ENCODE assay signal across 10 cellular contexts in genomic region chr2:46939596-46940359, GRCh38. TPM values are rescaled to one million over a fixed set of nuclear protein-coding genes. Genes with fewer than 3 reads are reported as not detected.
A peak's percentile ranks its signal among the peaks of the same experiment; 100 is the strongest.
DNase-seq lines count a peak whose midpoint lies in the region; ATAC-seq and TF ChIP-seq lines count a peak whose summit lies in the region.
"Had no signal": no experiment of that assay in that cellular context is flagged by ENCODE, and none has a peak within 500 bp of the region (broad histone marks: within the 10 kb centered on the region; RNA-seq: fewer than 3 reads in every experiment).

No MANE protein-coding gene starts in this region.

- peak overlapping the region; percentile 57 for H3K4me3 Mint-ChIP-seq in endodermal cell
- peak overlapping the region; percentile 81 for H3K4me3 Mint-ChIP-seq in progenitor cell of endocrine pancreas (ENCODE audit: low read depth)

- DNase-seq in EL (peak; percentile 28), OCI-LY7 (ENCODE audit: low spot score) (no peak), endodermal cell (no peak), progenitor cell of endocrine pancreas (ENCODE audit: low spot score, unreplicated experiment) (no peak), cerebellum (ENCODE audit: low spot score) (no peak), iPS-NIHi11 (ENCODE audit: low spot score) (no peak)
- DNase-seq in stimulated activated CD4-positive, alpha-beta T cell treated with anti-CD3 and anti-CD28 coated beads, Interleukin-15, amount 100 ng/mL, for 24 hours, result no peak
- DNase-seq: midbrain had no signal

- H3K36me3 ChIP-seq in OCI-LY7 (ENCODE audit: insufficient read depth, low read length), result peaks cover 15% of the 10 kb centered on the region
- no peaks in the 10 kb centered on the region for H3K36me3 ChIP-seq in endodermal cell (ENCODE audit: control insufficient read depth, insufficient read depth, low read length)

- H3K27ac Mint-ChIP-seq in endodermal cell, result peak overlapping the region; percentile 45
- no peak overlapping the region for H3K27ac Mint-ChIP-seq in progenitor cell of endocrine pancreas

- CTCF ChIA-PET in OCI-LY7 (lab: Charles Lee; ENCODE audit: unreplicated experiment), result no interaction called here

- H3K9me3 Mint-ChIP-seq in endodermal cell, result no peaks in the 10 kb centered on the region
- H3K9me3 Mint-ChIP-seq in progenitor cell of endocrine pancreas (ENCODE audit: low read depth), result no peaks in the 10 kb centered on the region

- H4K20me1 ChIP-seq in OCI-LY7 (ENCODE audit: insufficient read depth, low read length), result no peaks in the 10 kb centered on the region

- H3K36me3 Mint-ChIP-seq in endodermal cell (ENCODE audit: low read depth) (no peaks in the 10 kb centered on the region), progenitor cell of endocrine pancreas (ENCODE audit: insufficient read depth) (peaks cover 5% of the 10 kb centered on the region)

- peaks cover 20% of the 10 kb centered on the region for H3K27me3 ChIP-seq in endodermal cell (ENCODE audit: control insufficient read depth, insufficient read depth, low read length, poor library complexity, severe bottlenecking)

- intact Hi-C loops in OCI-LY7 (cut with micrococcal nuclease; ENCODE audit: unreplicated experiment), result no loop called here

- H3K9ac ChIP-seq in endodermal cell (ENCODE audit: extremely low read depth, low read length, poor library complexity, severe bottlenecking), result no peak overlapping the region

- H3K27me3 Mint-ChIP-seq in endodermal cell (ENCODE audit: insufficient read depth) (peaks cover 26% of the 10 kb centered on the region), progenitor cell of endocrine pancreas (peaks cover 7% of the 10 kb centered on the region)

- no peak for TF ChIP-seq CTCF in OCI-LY7 (conservative IDR thresholded peaks at IDR 0.05; ENCODE audit: low read length)
- TF ChIP-seq CTCF in endodermal cell (conservative IDR thresholded peaks at IDR 0.05), result no peak
- TF ChIP-seq CTCF in progenitor cell of endocrine pancreas (IDR thresholded peaks at IDR 0.05; ENCODE audit: unreplicated experiment), result no peak

- no peaks in the 10 kb centered on the region for H3K9me2 ChIP-seq in OCI-LY7 (ENCODE audit: insufficient read depth, low read length)

- peaks cover 54% of the 10 kb centered on the region for H3K79me2 ChIP-seq in OCI-LY7 (ENCODE audit: insufficient read depth, low read depth, low read length)

- H3K4me3 ChIP-seq in OCI-LY7 (ENCODE audit: low read depth, low read length, poor library complexity, severe bottlenecking), result peak overlapping the region; percentile 75
- H3K4me3 ChIP-seq in endodermal cell (ENCODE audit: low read length), result no peak overlapping the region

- H3K4me1 ChIP-seq in OCI-LY7 (ENCODE audit: insufficient read depth, low read length, poor library complexity, severe bottlenecking), result peaks cover 49% of the 10 kb centered on the region
- peaks cover 11% of the 10 kb centered on the region for H3K4me1 ChIP-seq in endodermal cell (ENCODE audit: control insufficient read depth, insufficient read depth, low read length)

- TSS peak; percentile 29 for BruUV-seq in OCI-LY7 (replicated peaks; lab: Mats Ljungman, UMichigan)

- no peak overlapping the region; the same call in 1 of the 2 replicates for H2AFZ ChIP-seq in OCI-LY7 (ENCODE audit: low read length)

- POLR2A ChIA-PET in OCI-LY7 (lab: Charles Lee), result interaction anchor here (0.6 to 1.8 kb wide), 3 partner anchors 16 to 46 kb away, joined by 3 to 9 read pairs (median 7); no protein-coding TSS in a partner anchor

- no peaks in the 10 kb centered on the region for H3K9me3 ChIP-seq in OCI-LY7 (ENCODE audit: low read length)
- no peaks in the 10 kb centered on the region for H3K9me3 ChIP-seq in endodermal cell (ENCODE audit: control insufficient read depth, low read length)

- H3K27ac ChIP-seq in OCI-LY7 (ENCODE audit: low read depth, low read length, poor library complexity, severe bottlenecking), result peak overlapping the region; percentile 29
- no peak overlapping the region for H3K27ac ChIP-seq in endodermal cell (ENCODE audit: low read depth, low read length)
- H3K27ac ChIP-seq: SK-N-MC had no signal

- no peak for ATAC-seq in HG02981 (IDR thresholded peaks at IDR 0.05; ENCODE audit: unreplicated experiment)

- peaks cover 12% of the 10 kb centered on the region for H3K4me1 Mint-ChIP-seq in endodermal cell
- H3K4me1 Mint-ChIP-seq in progenitor cell of endocrine pancreas (ENCODE audit: low read depth), result peaks cover 15% of the 10 kb centered on the region

- 80 to 83% methylated on average over 11 to 13 of the region's 13 CpGs for WGBS in endodermal cell (ENCODE audit: insufficient coverage in 1 of 2, insufficient read length in 1 of 2), 2 experiments

- peak overlapping the region; percentile 95 for H3K4me2 ChIP-seq in OCI-LY7 (ENCODE audit: low read length)

RNA-seq across cellular contexts. Expression of gene TTC7A, which starts 1.2 kb away (rescaled TPM):
- 51.9 and 64.1 TPM in 2 replicates for total RNA-seq in OCI-LY7 (2014; rRNA removed; shearing (Covaris generic))
- 75.1 and 76.2 TPM in 2 replicates for total RNA-seq in OCI-LY7 (2022)
- 10 to 100 TPM; 11.9 to 17.6 TPM for total RNA-seq in endodermal cell
- polyA plus RNA-seq in endodermal cell (2013, experiment 1 of 2), result 9.7 TPM
- 9.9 TPM for polyA plus RNA-seq in endodermal cell (2013, experiment 2 of 2)
- total RNA-seq in progenitor cell of endocrine pancreas, result 14.2 and 14.8 TPM in 2 replicates
- 11.2 TPM for total RNA-seq in cerebellum

RNA-seq across cellular contexts. Expression of gene MCFD2, which starts 24.2 kb away (rescaled TPM):
- 55.7 and 64.2 TPM in 2 replicates for total RNA-seq in OCI-LY7 (2014; rRNA removed; shearing (Covaris generic))
- total RNA-seq in OCI-LY7 (2022) (72.5 and 75.2 TPM in 2 replicates), endodermal cell (10 to 100 TPM; 82.4 to 82.9 TPM), progenitor cell of endocrine pancreas (72.9 and 78.3 TPM in 2 replicates), cerebellum (41.7 TPM)
- polyA plus RNA-seq in endodermal cell (2013, experiment 1 of 2), result 73.4 TPM
- 71.3 TPM for polyA plus RNA-seq in endodermal cell (2013, experiment 2 of 2)
